ENCODE assay signal across 22 cellular contexts in genomic region chr13:83350569-83350968, GRCh38.
A peak's percentile ranks its signal among the peaks of the same experiment; 100 is the strongest.
DNase-seq lines count a peak whose midpoint lies in the region; ATAC-seq, FAIRE-seq and TF ChIP-seq lines count a peak whose summit lies in the region.
"Had no signal": no experiment of that assay in that cellular context is flagged by ENCODE, and none has a peak within 500 bp of the region (broad histone marks: within the 10 kb centered on the region; RNA-seq: fewer than 3 reads in every experiment).

No MANE protein-coding gene starts in this region.

- H3K36me3 ChIP-seq in bronchial epithelial cell (ENCODE audit: control insufficient read depth, insufficient read depth, low read length) (no peaks in the 10 kb centered on the region), osteoblast (ENCODE audit: insufficient read depth, low read length) (no peaks in the 10 kb centered on the region)
- H3K36me3 ChIP-seq: right lobe of liver, stomach, upper lobe of right lung had no signal

- H3K27ac ChIP-seq in osteoblast (ENCODE audit: low read depth, low read length), result no peak overlapping the region
- H3K27ac ChIP-seq: right lobe of liver, stomach, upper lobe of right lung had no signal

- H3K79me2 ChIP-seq in osteoblast (ENCODE audit: insufficient read depth, low read length), result no peaks in the 10 kb centered on the region

- ATAC-seq in HG03159 (IDR thresholded peaks at IDR 0.05; ENCODE audit: unreplicated experiment), result no peak
- ATAC-seq: right lobe of liver, upper lobe of right lung had no signal

- no peaks in the 10 kb centered on the region for H4K20me1 ChIP-seq in osteoblast (ENCODE audit: insufficient read depth, low read length)

- H3K9me3 ChIP-seq in osteoblast (ENCODE audit: low read depth, low read length), result no peaks in the 10 kb centered on the region
- H3K9me3 ChIP-seq: right lobe of liver, stomach, upper lobe of right lung had no signal

- H3K27me3 ChIP-seq in bronchial epithelial cell (ENCODE audit: control insufficient read depth, insufficient read depth, low read length) (no peaks in the 10 kb centered on the region), osteoblast (ENCODE audit: insufficient read depth, low read length) (no peaks in the 10 kb centered on the region)
- H3K27me3 ChIP-seq: right lobe of liver, stomach, upper lobe of right lung had no signal

- H2AFZ ChIP-seq in osteoblast (ENCODE audit: low read length), result no peak overlapping the region

- no peak for FAIRE-seq in bronchial epithelial cell (lab: Jason Lieb, UNC)
- FAIRE-seq: endothelial cell of umbilical vein had no signal

- H3K4me2 ChIP-seq in osteoblast (ENCODE audit: insufficient read depth, low read length), result no peak overlapping the region

- no peaks in the 10 kb centered on the region for H3K4me1 ChIP-seq in osteoblast (ENCODE audit: insufficient read depth, low read length)
- H3K4me1 ChIP-seq: right lobe of liver, stomach, upper lobe of right lung had no signal

- DNase-seq in EH (ENCODE audit: low read depth) (peak; percentile 64), M059J (ENCODE audit: low read depth) (peak; percentile 19), bronchial epithelial cell (ENCODE audit: low read depth) (peak; percentile 35), osteoblast (ENCODE audit: insufficient read length, low spot score, missing footprints) (peak; percentile 1), GM19240 (ENCODE audit: insufficient read length, low spot score) (no peak), occipital lobe (lab: John Stamatoyannopoulos, UW) (no peak)
- DNase-seq: activated CD4-positive, alpha-beta T cell treated with anti-CD3 and anti-CD28 coated beads, Interleukin-2, amount 50 U/mL, for 1 hour; activated naive CD4-positive, alpha-beta T cell treated with anti-CD3 and anti-CD28 coated beads for 36 hours; activated T-cell treated with anti-CD3 and anti-CD28 coated beads, Interleukin-2, amount 50 U/mL, for 1 hour; Calu3; glutamatergic neuron; NCI-H2029; NCI-H446; NK-92 treated with Interleukin-12 subunit alpha and Interleukin-12 subunit beta, amount 100 ng/mL, for 24 hours; nucleus accumbens; right lobe of liver; stimulated activated CD4-positive, alpha-beta T cell treated with anti-CD3 and anti-CD28 coated beads, Interleukin-1b, Interleukin-23, amount 100 ng/mL, for 48 hours; stomach; T-helper 1 cell; upper lobe of right lung had no signal

- H3K4me3 ChIP-seq in bronchial epithelial cell (ENCODE audit: low read depth, low read length), result no peak overlapping the region
- no peak overlapping the region for H3K4me3 ChIP-seq in osteoblast (ENCODE audit: insufficient read depth, low read length)
- H3K4me3 ChIP-seq: right lobe of liver, stomach, upper lobe of right lung had no signal

- TF ChIP-seq CTCF in bronchial epithelial cell (IDR thresholded peaks at IDR 0.05; ENCODE audit: insufficient read depth, low read length, severe bottlenecking) (no peak), osteoblast (IDR thresholded peaks at IDR 0.05; ENCODE audit: extremely low read depth, low read depth, low read length) (no peak)

Comparison
In these comparisons a context has a peak if more than half of its experiments do, and no peak if none do; other contexts are left out.
1. DNase-seq: peak in EH (single experiment), M059J (single experiment), bronchial epithelial cell (single experiment) and osteoblast (single experiment); none in GM19240 (single experiment) and occipital lobe (single experiment).